8 cellular contexts compared by ENCODE assay signal in genomic region chr4:40055873-40056721, GRCh38. TPM values are rescaled to one million over a fixed set of nuclear protein-coding genes. Genes with fewer than 3 reads are reported as not detected.
DNase-seq lines count a peak whose midpoint lies in the region; ATAC-seq, FAIRE-seq and TF ChIP-seq lines count a peak whose summit lies in the region.

No MANE protein-coding gene starts in this region.

- no peak overlapping the region for H2AFZ ChIP-seq in HepG2 (ENCODE audit: low read length)

- peak overlapping the region; percentile 73 for H3K4me2 ChIP-seq in HepG2 (ENCODE audit: low read depth, low read length)

- ATAC-seq in HG02610 (IDR thresholded peaks at IDR 0.05; ENCODE audit: unreplicated experiment): peak; percentile 14
- peak; percentile 52 for ATAC-seq in HepG2
- no peak for ATAC-seq in GM21367 (IDR thresholded peaks at IDR 0.05; ENCODE audit: unreplicated experiment)

- no peaks in the 10 kb centered on the region; the same call in 1 of the 2 replicates for H4K20me1 ChIP-seq in HepG2 (ENCODE audit: insufficient read depth, low read length)

- H3K79me2 ChIP-seq in HepG2 (ENCODE audit: insufficient read depth, low read length): peaks cover 25% of the 10 kb centered on the region

- POLR2A ChIA-PET in activated CD4-positive, alpha-beta T cell treated with anti-CD3 and anti-CD28 coated beads, Interleukin-2, amount 10 ng/mL, durations not matched to agents 7 days and 5 days (lab: Charles Lee): interaction anchor here (0.6 to 1.0 kb wide), 3 partner anchors 143 to 170 kb away, joined by 3 to 6 read pairs (median 5); no protein-coding TSS in a partner anchor
- POLR2A ChIA-PET in HepG2 (lab: Yijun Ruan, JAX): interaction anchor here (0.6 to 1.9 kb wide), 14 partner anchors 9 to 597 kb away, joined by 3 to 17 read pairs (median 3); partner anchors contain the start of genes LIAS and UGDH

- H3K9me3 Mint-ChIP-seq in activated CD4-positive, alpha-beta T cell treated with anti-CD3 and anti-CD28 coated beads, Interleukin-2, amount 10 ng/mL, durations not matched to agents 7 days and 5 days: no peaks in the 10 kb centered on the region

- TF ChIP-seq EP300 in HepG2 (IDR thresholded peaks at IDR 0.05; ENCODE audit: low read depth in 2 of 2, low read length in 2 of 2) (no peak), HepG2 (CRISPR knock-in tag; IDR thresholded peaks at IDR 0.05; ENCODE audit: borderline replicate concordance) (no peak)

- TF ChIP-seq POLR2A in HepG2 (IDR thresholded peaks at IDR 0.05; ENCODE audit: insufficient read depth in 1 of 2, low read depth in 2 of 2, low read length in 2 of 2): peak; percentile 78 to 80

- in situ Hi-C loops in HepG2 (cut with HindIII; ENCODE audit: extremely low pct_ligation_motif_present, low pct_unique_long_range_greater_than_20kb): loop anchor here (10.0 kb wide), 1 partner anchor 259 kb away; no protein-coding TSS in a partner anchor

- peak overlapping the region; percentile 92 for H3K4me3 Mint-ChIP-seq in activated CD4-positive, alpha-beta T cell treated with anti-CD3 and anti-CD28 coated beads, Interleukin-2, amount 10 ng/mL, durations not matched to agents 7 days and 5 days

- H3K9me3 ChIP-seq in HepG2 (ENCODE audit: low read length): no peaks in the 10 kb centered on the region

- 0% methylated on average over 45 of the region's 85 CpGs for WGBS in HepG2 (ENCODE audit: low lambda C conversion rate)

- H3K4me1 ChIP-seq in HepG2 (ENCODE audit: insufficient read depth, low read length): peaks cover 33% of the 10 kb centered on the region

- no TSS peak for BruUV-seq in HepG2 (replicated peaks; lab: Mats Ljungman, UMichigan)

- 0 out of 2 replicates have a peak, but pooled peaks have one; percentile 34 for TF ChIP-seq RAD21 in HepG2 (CRISPR knock-in tag; IDR thresholded peaks at IDR 0.05)

- H3K4me3 ChIP-seq in HepG2 (replicated peaks in 1 of 3; ENCODE audit: insufficient read depth in 1 of 3, low read depth in 2 of 3, low read length in 3 of 3): peak overlapping the region; percentile 74 to 86 (median 84)

- peaks cover 14% of the 10 kb centered on the region for H3K36me3 Mint-ChIP-seq in activated CD4-positive, alpha-beta T cell treated with anti-CD3 and anti-CD28 coated beads, Interleukin-2, amount 10 ng/mL, durations not matched to agents 7 days and 5 days (ENCODE audit: low read depth)

- FAIRE-seq in HepG2 (lab: Jason Lieb, UNC): no peak

- CTCF ChIA-PET in activated CD4-positive, alpha-beta T cell treated with anti-CD3 and anti-CD28 coated beads, Interleukin-2, amount 10 ng/mL, durations not matched to agents 7 days and 5 days (lab: Charles Lee): interaction anchor here (0.6 to 2.2 kb wide), 25 partner anchors 8 to 802 kb away, joined by 3 to 19 read pairs (median 4); partner anchors contain the start of gene PDS5A
- CTCF ChIA-PET in HepG2 (lab: Yijun Ruan, JAX; ENCODE audit: low intra/inter-chr PET ratio, low total read pairs): interaction anchor here (0.7 kb wide), 1 partner anchor 253 kb away, joined by 3 read pairs; no protein-coding TSS in a partner anchor

- peak overlapping the region; percentile 93 for H3K9ac ChIP-seq in HepG2 (ENCODE audit: insufficient read depth, low read depth, low read length)

- H3K27ac ChIP-seq in HepG2 (ENCODE audit: extremely low read length, insufficient read depth, low read length): peak overlapping the region; percentile 99

- no peaks in the 10 kb centered on the region for H3K27me3 ChIP-seq in HepG2 (ENCODE audit: control insufficient read depth in 1 of 2, insufficient read depth in 2 of 2, low read length in 2 of 2)

- H3K4me1 Mint-ChIP-seq in activated CD4-positive, alpha-beta T cell treated with anti-CD3 and anti-CD28 coated beads, Interleukin-2, amount 10 ng/mL, durations not matched to agents 7 days and 5 days: peaks cover 36% of the 10 kb centered on the region

- H3K36me3 ChIP-seq in HepG2 (replicated peaks in 1 of 2; ENCODE audit: control insufficient read depth in 1 of 2, insufficient read depth in 2 of 2, low read length in 2 of 2): no peaks in the 10 kb centered on the region; a peak in 1 of 5 replicates

- TF ChIP-seq CTCF in HepG2 (CRISPR knock-in tag; IDR thresholded peaks at IDR 0.05): no peak

- intact Hi-C loops in HepG2 (cut with micrococcal nuclease; ENCODE audit: unreplicated experiment): loop anchor here (2.0 to 5.0 kb wide), 2 partner anchors 253 to 589 kb away; no protein-coding TSS in a partner anchor

- H3K27me3 Mint-ChIP-seq in activated CD4-positive, alpha-beta T cell treated with anti-CD3 and anti-CD28 coated beads, Interleukin-2, amount 10 ng/mL, durations not matched to agents 7 days and 5 days: peaks cover 2% of the 10 kb centered on the region

- peak; percentile 91 for DNase-seq in GM03348 (ENCODE audit: low spot score)
- peak; percentile 63 for DNase-seq in NCI-H226
- DNase-seq in activated CD4-positive, alpha-beta T cell treated with anti-CD3 and anti-CD28 coated beads, Interleukin-2, amount 10 ng/mL, durations not matched to agents 7 days and 5 days: peak; percentile 57
- peak; percentile 85 for DNase-seq in dedifferentiated amniotic fluid mesenchymal stem cell (ENCODE audit: extremely low spot score)
- peak; percentile 30 for DNase-seq in HepG2 (ENCODE audit: low spot score)
- DNase-seq in stimulated activated CD4-positive, alpha-beta T cell treated with anti-CD3 and anti-CD28 coated beads, Interleukin-4, amount 100 ng/mL, for 24 hours: peak; percentile 42

- peak overlapping the region; percentile 95 for H3K27ac Mint-ChIP-seq in activated CD4-positive, alpha-beta T cell treated with anti-CD3 and anti-CD28 coated beads, Interleukin-2, amount 10 ng/mL, durations not matched to agents 7 days and 5 days

RNA-seq across cellular contexts. Expression of gene N4BP2, which starts 0.6 kb away (rescaled TPM):
- 10 to 100 TPM; 32.2 to 39.2 TPM for total RNA-seq in activated CD4-positive, alpha-beta T cell treated with anti-CD3 and anti-CD28 coated beads, Interleukin-2, amount 10 ng/mL, durations not matched to agents 7 days and 5 days
- 12.9 and 22.8 TPM in 2 replicates for total RNA-seq in HepG2 (2016; rRNA removed; fragmentation: Illumina TruSeq; extraction: Trizol)
- total RNA-seq in HepG2 (2016; cell fraction: cytosol; rRNA removed; fragmentation: Illumina TruSeq; extraction: Trizol; ENCODE audit: low read depth): 3.1 TPM in 2 replicates
- 11.9 and 22.9 TPM in 2 replicates for total RNA-seq in HepG2 (2016; cell fraction: insoluble cytoplasmic fraction; rRNA removed; fragmentation: Illumina TruSeq; extraction: Trizol)
- total RNA-seq in HepG2 (2016; cell fraction: membrane; rRNA removed; fragmentation: Illumina TruSeq; extraction: Trizol): 6.3 and 7.0 TPM in 2 replicates
- 15.9 and 18.7 TPM in 2 replicates for total RNA-seq in HepG2 (2016; cell fraction: nucleus; rRNA removed; fragmentation: Illumina TruSeq; extraction: Trizol)
- polyA plus RNA-seq in HepG2 (2011; rRNA removed): 4.1 and 5.6 TPM in 2 replicates
- 1.6 and 2.5 TPM in 2 replicates for polyA plus RNA-seq in HepG2 (2011; cell fraction: cytosol; rRNA removed)
- 3.7 and 5.2 TPM in 2 replicates for polyA plus RNA-seq in HepG2 (2011; cell fraction: nucleus; rRNA removed)
- 6.2 and 7.5 TPM in 2 replicates for polyA plus RNA-seq in HepG2 (2012)
- 0.15 and 0.18 TPM in 2 replicates for polyA plus RNA-seq in HepG2 (2016; cell fraction: cytosol; fragmentation: Illumina TruSeq; extraction: Trizol; ENCODE audit: low read depth)
- polyA plus RNA-seq in HepG2 (2016; cell fraction: insoluble cytoplasmic fraction; fragmentation: Illumina TruSeq; extraction: Trizol; ENCODE audit: low read depth): 7.0 and 8.1 TPM in 2 replicates
- polyA plus RNA-seq in HepG2 (2016; cell fraction: membrane; fragmentation: Illumina TruSeq; extraction: Trizol; ENCODE audit: low read depth): 0.54 and 0.70 TPM in 2 replicates
- 10.3 and 11.2 TPM in 2 replicates for polyA plus RNA-seq in HepG2 (2016; cell fraction: nucleus; fragmentation: Illumina TruSeq; extraction: Trizol; ENCODE audit: insufficient read depth, low read depth)
- polyA minus RNA-seq in HepG2 (2011; rRNA and poly(A)+ RNA removed; ENCODE audit: low replicate concordance): 3.3 and 6.7 TPM in 2 replicates
- 11.8 and 15.6 TPM in 2 replicates for polyA minus RNA-seq in HepG2 (2011; cell fraction: cytosol; rRNA and poly(A)+ RNA removed)
- 34.8 and 39.8 TPM in 2 replicates for polyA minus RNA-seq in HepG2 (2011; cell fraction: nucleus; rRNA and poly(A)+ RNA removed)

Comparison
In these comparisons a context has a peak if more than half of its experiments do, and no peak if none do; other contexts are left out.
1. DNase-seq: peak in every context shown above with its lines; median percentile 91 in GM03348; 85 in dedifferentiated amniotic fluid mesenchymal stem cell; 63 in NCI-H226; 57 in activated CD4-positive, alpha-beta T cell treated with anti-CD3 and anti-CD28 coated beads, Interleukin-2, amount 10 ng/mL, durations not matched to agents 7 days and 5 days; 42 in stimulated activated CD4-positive, alpha-beta T cell treated with anti-CD3 and anti-CD28 coated beads, Interleukin-4, amount 100 ng/mL, for 24 hours; 30 in HepG2.